In genomic region chr1:175373786-175374623, GRCh38 we compare ENCODE assay signal across 9 cellular contexts.
DNase-seq lines count a peak whose midpoint lies in the region; ATAC-seq, FAIRE-seq and TF ChIP-seq lines count a peak whose summit lies in the region.
"Had no signal": no experiment of that assay in that cellular context is flagged by ENCODE, and none has a peak within 500 bp of the region (broad histone marks: within the 10 kb centered on the region; RNA-seq: fewer than 3 reads in every experiment).

No MANE protein-coding gene starts in this region.

- RAD21 ChIA-PET in GM12878 (lab: Charles Lee; ENCODE audit: unreplicated experiment): interaction anchor here (1.0 to 1.2 kb wide), 4 partner anchors 10 to 370 kb away, joined by 3 to 5 read pairs (median 4); no protein-coding TSS in a partner anchor

- CTCF ChIA-PET in CD4-positive, alpha-beta T cell (lab: Charles Lee): no interaction called here
- CTCF ChIA-PET in GM12878 (lab: Yijun Ruan, JAX): interaction anchor here (0.6 to 2.8 kb wide), 24 partner anchors 9 to 1094 kb away, joined by 3 to 10 read pairs (median 4); no protein-coding TSS in a partner anchor

- H3K27me3 ChIP-seq in CD4-positive, alpha-beta T cell (ENCODE audit: control insufficient read depth, insufficient read depth, low read length): no peaks in the 10 kb centered on the region
- H3K27me3 ChIP-seq in GM12878 (replicated peaks in 1 of 2; ENCODE audit: control insufficient read depth in 2 of 2, insufficient read depth in 2 of 2, low read length in 1 of 2): peaks cover 0 to 2% of the 10 kb centered on the region in 2 experiments; a peak in 3 of 4 replicates
- H3K27me3 ChIP-seq: thyroid gland had no signal

- H3K4me1 Mint-ChIP-seq in CD4-positive, alpha-beta T cell (ENCODE audit: low read depth): no peaks in the 10 kb centered on the region
- H3K4me1 Mint-ChIP-seq in type B pancreatic cell (ENCODE audit: unreplicated experiment): peaks cover 5% of the 10 kb centered on the region

- in situ Hi-C loops in GM12878 (cut with MboI): loop anchor here (5.0 kb wide), 1 partner anchor 698 kb away; no protein-coding TSS in a partner anchor

- TF ChIP-seq RAD21 in GM12878 (IDR thresholded peaks at IDR 0.05; ENCODE audit: insufficient read depth, low read depth, low read length): peak; percentile 81

- H3K27ac ChIP-seq in CD4-positive, alpha-beta T cell (ENCODE audit: low read depth, low read length): no peak overlapping the region
- H3K27ac ChIP-seq in GM12878 (ENCODE audit: control insufficient read depth, insufficient read depth) (no peak overlapping the region), kidney (ENCODE audit: low read depth in 2 of 2, low read length in 2 of 2) (no peak overlapping the region)
- H3K27ac ChIP-seq: thyroid gland had no signal

- FAIRE-seq in GM12878 (lab: Jason Lieb, UNC): no peak
- FAIRE-seq in kidney (lab: Jason Lieb, UNC): no peak

- H2AFZ ChIP-seq in GM12878 (ENCODE audit: control insufficient read depth, low read depth, low read length): no peak overlapping the region

- POLR2A ChIA-PET in CD4-positive, alpha-beta T cell (lab: Charles Lee): no interaction called here
- POLR2A ChIA-PET in GM12878 (lab: Charles Lee): no interaction called here

- no peak for TF ChIP-seq EP300 in GM12878 (IDR thresholded peaks at IDR 0.05; ENCODE audit: borderline replicate concordance in 1 of 2, control insufficient read depth in 1 of 2, low read depth in 2 of 2, low read length in 2 of 2)

- no peak for TF ChIP-seq POLR2A in GM12878 (IDR thresholded peaks at IDR 0.05; ENCODE audit: low read depth, low read length)

- H3K4me3 ChIP-seq in GM12878 (no peak overlapping the region), kidney (ENCODE audit: low read length in 2 of 2) (no peak overlapping the region)
- H3K4me3 ChIP-seq: thyroid gland had no signal

- no peak overlapping the region for H3K4me2 ChIP-seq in GM12878 (ENCODE audit: control insufficient read depth, insufficient read depth)

- H3K9ac ChIP-seq in GM12878 (ENCODE audit: control insufficient read depth, insufficient read depth, low read length) (no peak overlapping the region), kidney (ENCODE audit: low read length in 2 of 2) (no peak overlapping the region)

- SMC1A ChIA-PET in GM12878 (lab: Charles Lee; ENCODE audit: uncharacterized antibody, unreplicated experiment): interaction anchor here (1.0 to 1.4 kb wide), 4 partner anchors 10 to 702 kb away, joined by 3 to 7 read pairs (median 4); partner anchors contain the start of gene TNR

- H3K4me3 Mint-ChIP-seq in CD4-positive, alpha-beta T cell: no peak overlapping the region
- no peak overlapping the region for H3K4me3 Mint-ChIP-seq in type B pancreatic cell

- no peak overlapping the region for H3K27ac Mint-ChIP-seq in CD4-positive, alpha-beta T cell
- H3K27ac Mint-ChIP-seq in type B pancreatic cell: no peak overlapping the region

- DNase-seq in CD4-positive, alpha-beta T cell: no peak
- peak; percentile 24 for DNase-seq in NCI-H1092 (lab: John Stamatoyannopoulos, UW)
- DNase-seq in GM12878 (ENCODE audit: low read depth, low spot score): no peak
- peak; percentile 68 for DNase-seq in kidney
- DNase-seq in type B pancreatic cell (ENCODE audit: extremely low spot score, unreplicated experiment): no peak
- DNase-seq in activated effector memory CD4-positive, alpha-beta T cell treated with Interleukin-2 at 50 U/mL for 16 hours: no peak

- H3K4me1 ChIP-seq in GM12878 (ENCODE audit: control insufficient read depth, insufficient read depth, low read length) (no peaks in the 10 kb centered on the region), kidney (ENCODE audit: control insufficient read depth in 1 of 2, insufficient read depth in 1 of 2, low read depth in 1 of 2, low read length in 2 of 2) (no peaks in the 10 kb centered on the region)
- H3K4me1 ChIP-seq: thyroid gland had no signal

- H4K20me1 ChIP-seq in GM12878 (ENCODE audit: control insufficient read depth, insufficient read depth): no peaks in the 10 kb centered on the region

- WGBS in GM12878 (ENCODE audit: insufficient coverage, insufficient replicate concordance, low lambda C conversion rate, missing lambda C conversion rate): 41% methylated on average over 14 of the region's 14 CpGs

- BruUV-seq in GM12878 (replicated peaks; lab: Mats Ljungman, UMichigan): no TSS peak

- H3K36me3 ChIP-seq in GM12878 (ENCODE audit: control insufficient read depth in 2 of 2, insufficient read depth in 2 of 2, low read length in 1 of 2): no peaks in the 10 kb centered on the region
- H3K36me3 ChIP-seq in kidney (ENCODE audit: control insufficient read depth in 1 of 2, insufficient read depth in 2 of 2, low read length in 2 of 2): no peaks in the 10 kb centered on the region
- H3K36me3 ChIP-seq: thyroid gland had no signal

- intact Hi-C loops in CD4-positive, alpha-beta T cell (cut with DNase I, micrococcal nuclease): no loop called here
- intact Hi-C loops in GM12878 (cut with micrococcal nuclease; ENCODE audit: unreplicated experiment): loop anchor here (5.0 kb wide), 2 partner anchors 513 to 573 kb away; no protein-coding TSS in a partner anchor
- intact Hi-C loops in kidney (cut with DNase I): no loop called here

- TF ChIP-seq CTCF in CD4-positive, alpha-beta T cell (IDR thresholded peaks at IDR 0.05): peak; percentile 29
- TF ChIP-seq CTCF in GM12878 (IDR thresholded peaks at IDR 0.05 in 2 of 3, conservative IDR thresholded peaks at IDR 0.05 in 1 of 3; ENCODE audit: control insufficient read depth in 2 of 3, extremely low read depth in 1 of 3, insufficient read depth in 1 of 3, low read depth in 3 of 3, low read length in 3 of 3) (peak; percentile 65 to 79 (median 75)), kidney (IDR thresholded peaks at IDR 0.05; ENCODE audit: borderline replicate concordance, extremely low read depth, insufficient read depth) (peak; percentile 57), type B pancreatic cell (conservative IDR thresholded peaks at IDR 0.05) (peak; percentile 89)

- ATAC-seq in CD4-positive, alpha-beta T cell (ENCODE audit: poor library complexity): no peak
- ATAC-seq in GM18498 (IDR thresholded peaks at IDR 0.05; ENCODE audit: unreplicated experiment) (peak; percentile 60), GM12878 (peak; percentile 91), HG03108 (IDR thresholded peaks at IDR 0.05; ENCODE audit: unreplicated experiment) (no peak)

- peaks cover 9% of the 10 kb centered on the region for H3K27me3 Mint-ChIP-seq in CD4-positive, alpha-beta T cell
- H3K27me3 Mint-ChIP-seq in type B pancreatic cell: peaks cover 36% of the 10 kb centered on the region

- no peaks in the 10 kb centered on the region for H3K9me3 ChIP-seq in CD4-positive, alpha-beta T cell (ENCODE audit: control insufficient read depth, low read length)
- no peaks in the 10 kb centered on the region for H3K9me3 ChIP-seq in GM12878 (replicated peaks; ENCODE audit: control insufficient read depth, insufficient read depth, low read length)
- no peaks in the 10 kb centered on the region for H3K9me3 ChIP-seq in kidney (ENCODE audit: control insufficient read depth in 1 of 2, low read length in 2 of 2)
- H3K9me3 ChIP-seq: thyroid gland had no signal

- H3K79me2 ChIP-seq in GM12878 (ENCODE audit: control insufficient read depth, insufficient read depth, low read length): no peaks in the 10 kb centered on the region

- H3K9me3 Mint-ChIP-seq in CD4-positive, alpha-beta T cell: no peaks in the 10 kb centered on the region
- H3K9me3 Mint-ChIP-seq in type B pancreatic cell: no peaks in the 10 kb centered on the region

- no peaks in the 10 kb centered on the region for H3K36me3 Mint-ChIP-seq in CD4-positive, alpha-beta T cell (ENCODE audit: low read depth)
- no peaks in the 10 kb centered on the region for H3K36me3 Mint-ChIP-seq in type B pancreatic cell

TF ChIP-seq in GM12878, 131 proteins besides CTCF, POLR2A, EP300 and RAD21:
- TF ChIP-seq LARP7 (IDR thresholded peaks at IDR 0.05) (no peak), YY1 (IDR thresholded peaks at IDR 0.05; ENCODE audit: low read depth, low read length) (peak; percentile 54), SMC3 (IDR thresholded peaks at IDR 0.05; ENCODE audit: borderline replicate concordance, low read length) (peak; percentile 43)

Comparison
In these comparisons a context has a peak if more than half of its experiments do, and no peak if none do; other contexts are left out.
1. ATAC-seq: peak in GM18498 (single experiment) and GM12878 (single experiment); none in CD4-positive, alpha-beta T cell (single experiment) and HG03108 (single experiment).
2. DNase-seq: peak in NCI-H1092 (single experiment) and kidney (single experiment); none in CD4-positive, alpha-beta T cell (0 of 10), GM12878 (single experiment), type B pancreatic cell (single experiment) and activated effector memory CD4-positive, alpha-beta T cell treated with Interleukin-2 at 50 U/mL for 16 hours (single experiment).
3. CTCF ChIP-seq: peak in every context shown above with its lines; median percentile 89 in type B pancreatic cell; 75 in GM12878; 57 in kidney; 29 in CD4-positive, alpha-beta T cell.